ENCODE assay signal across 7 cellular contexts in the genomic region with DNA sequence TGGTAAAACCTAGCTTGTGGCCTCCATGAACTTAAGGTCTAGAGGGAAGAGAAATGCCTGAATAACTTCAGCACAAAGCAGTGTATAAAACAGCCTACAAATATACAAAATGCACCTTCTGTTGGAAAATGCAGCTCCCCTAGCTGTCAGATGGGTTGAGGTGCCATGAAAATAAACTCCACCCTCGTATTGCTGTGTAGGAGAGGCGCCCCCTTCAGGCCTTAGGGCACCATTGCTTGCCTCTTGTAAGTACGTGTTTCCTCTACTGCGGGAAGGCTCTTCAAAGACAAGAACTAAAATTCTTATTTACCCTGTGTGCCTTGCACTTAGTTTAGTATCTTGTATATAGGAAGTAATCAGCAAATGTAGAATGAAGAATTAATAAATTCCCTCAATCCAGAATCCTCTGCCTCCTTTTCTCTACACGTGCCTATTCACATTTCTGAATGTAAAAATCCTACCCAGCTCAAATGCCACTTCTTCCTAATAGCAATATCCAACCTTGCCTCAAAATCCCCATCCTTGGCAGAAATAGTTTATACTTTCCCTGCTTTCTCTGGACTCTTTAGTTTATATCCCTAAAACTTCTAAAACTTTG.
A peak's percentile ranks its signal among the peaks of the same experiment; 100 is the strongest.
DNase-seq lines count a peak whose midpoint lies in the region; ATAC-seq and TF ChIP-seq lines count a peak whose summit lies in the region.

No MANE protein-coding gene starts in this region.

- H3K9me3 ChIP-seq in RWPE2 (ENCODE audit: severe bottlenecking) (no peaks in the 10 kb centered on the region), psoas muscle (no peaks in the 10 kb centered on the region)

- H3K4me3 ChIP-seq in RWPE2 (ENCODE audit: severe bottlenecking) (no peak overlapping the region), fibroblast of mammary gland (ENCODE audit: control insufficient read depth, low read depth, low read length) (no peak overlapping the region), psoas muscle (no peak overlapping the region)

- no peaks in the 10 kb centered on the region for H3K36me3 ChIP-seq in RWPE2 (ENCODE audit: low read depth)
- H3K36me3 ChIP-seq in psoas muscle (ENCODE audit: insufficient read depth in 1 of 2, low read depth in 1 of 2), result no peaks in the 10 kb centered on the region

- DNase-seq in ELR (ENCODE audit: low read depth), result peak; percentile 77
- peak; percentile 85 for DNase-seq in HT-29 (ENCODE audit: low spot score)
- DNase-seq in RWPE2 (ENCODE audit: low spot score), result no peak
- peak; percentile 70 for DNase-seq in fibroblast of mammary gland (ENCODE audit: low read depth)
- DNase-seq in psoas muscle, result peak in 1 of 2 donors; percentile 12

- H3K27me3 ChIP-seq in RWPE2 (ENCODE audit: insufficient read depth, poor library complexity, severe bottlenecking) (peaks cover 35% of the 10 kb centered on the region), psoas muscle (ENCODE audit: insufficient read depth in 3 of 3, low read length in 2 of 3) (no peaks in the 10 kb centered on the region)

- ATAC-seq in GM19463 (IDR thresholded peaks at IDR 0.05; ENCODE audit: unreplicated experiment), result peak; percentile 96
- ATAC-seq in RWPE2 (ENCODE audit: low read depth), result peak; percentile 53; the same call in 2 of the 3 replicates
- no peak for ATAC-seq in psoas muscle
- no peak for ATAC-seq in HG03045 (IDR thresholded peaks at IDR 0.05; ENCODE audit: unreplicated experiment)

- WGBS in psoas muscle, 3 donors, result 36 to 47% (median 41%) methylated on average over 5 of the region's 5 CpGs

- no peaks in the 10 kb centered on the region for H3K4me1 ChIP-seq in RWPE2 (ENCODE audit: insufficient read depth, poor library complexity, severe bottlenecking)
- no peaks in the 10 kb centered on the region for H3K4me1 ChIP-seq in psoas muscle

- intact Hi-C loops in psoas muscle (cut with DNase I), result no loop called here

- TF ChIP-seq CTCF in RWPE2 (IDR thresholded peaks at IDR 0.05; ENCODE audit: poor library complexity, severe bottlenecking), result peak; percentile 76
- peak; percentile 80 for TF ChIP-seq CTCF in fibroblast of mammary gland (conservative IDR thresholded peaks at IDR 0.05; ENCODE audit: control insufficient read depth, insufficient read depth, low read depth, low read length)
- peak; percentile 18 for TF ChIP-seq CTCF in psoas muscle (IDR thresholded peaks at IDR 0.05)

- H3K27ac ChIP-seq in RWPE2 (ENCODE audit: poor library complexity, severe bottlenecking), result no peak overlapping the region
- H3K27ac ChIP-seq in psoas muscle, result no peak overlapping the region

Comparison
In these comparisons a context has a peak if more than half of its experiments do, and no peak if none do; other contexts are left out.
1. ATAC-seq: peak in GM19463 (single experiment) and RWPE2 (single experiment); none in psoas muscle (0 of 4) and HG03045 (single experiment).
2. CTCF ChIP-seq: peak in every context shown above with its lines; median percentile 80 in fibroblast of mammary gland; 76 in RWPE2; 18 in psoas muscle.